8 cellular contexts compared by ENCODE assay signal in the genomic region with DNA sequence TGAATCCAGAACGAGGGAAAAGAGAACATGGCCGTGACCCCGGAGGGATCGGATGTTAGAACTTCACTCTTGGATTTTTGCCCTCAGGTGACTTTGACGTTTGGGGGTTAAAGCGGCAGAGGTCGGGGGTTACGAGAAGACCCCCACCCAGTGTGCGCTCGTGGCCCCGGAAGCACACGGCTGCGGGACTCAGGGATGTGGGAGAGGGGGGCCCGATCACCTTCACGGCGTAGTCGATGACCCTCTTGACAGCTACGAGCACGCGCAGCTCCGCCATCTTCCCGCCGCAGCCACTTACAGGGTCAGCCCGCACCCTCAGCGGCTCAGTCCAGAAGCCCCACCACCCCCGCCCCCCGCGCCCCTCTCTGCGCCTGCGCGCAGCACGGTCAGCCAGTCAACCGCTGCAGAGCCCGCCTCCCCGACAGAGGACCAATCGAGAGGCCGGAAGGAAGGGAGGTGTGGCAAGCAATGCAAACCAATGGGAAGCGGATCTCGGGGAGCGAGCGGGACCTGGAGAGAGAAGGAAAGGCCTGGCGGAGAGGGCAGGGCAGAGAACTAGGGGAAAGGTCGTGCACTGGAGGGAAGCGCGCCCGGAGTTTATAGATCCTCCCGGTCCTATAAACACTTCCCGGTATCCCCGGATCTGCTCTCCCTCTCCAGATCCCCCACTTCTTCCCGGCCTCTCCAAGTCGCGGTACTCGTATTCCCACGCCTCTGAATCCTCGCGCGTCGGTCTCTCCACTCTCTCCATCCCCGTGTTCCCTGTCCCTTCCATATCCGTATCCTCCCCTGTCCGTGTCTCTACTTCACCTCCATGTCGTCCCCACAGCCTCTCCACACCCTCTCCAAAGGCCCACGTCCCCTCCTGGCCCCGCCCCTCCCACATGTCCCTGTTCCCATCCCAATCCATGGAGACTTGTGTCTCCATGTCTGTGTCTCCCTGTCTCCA. TPM values are rescaled to one million over a fixed set of nuclear protein-coding genes. Genes with fewer than 3 reads are reported as not detected.
A peak's percentile ranks its signal among the peaks of the same experiment; 100 is the strongest.
DNase-seq lines count a peak whose midpoint lies in the region; ATAC-seq and TF ChIP-seq lines count a peak whose summit lies in the region.

A gene (minus strand): TSS at position 339 of the 949 bp plus-strand sequence. CDS start 62 bp downstream, at position 277.

- DNase-seq in DMS114 treated with DMSO at 0.1 percent for 48 hours (lab: John Stamatoyannopoulos, UW; ENCODE audit: unreplicated experiment), result peak; percentile 92
- peak; percentile 99 for DNase-seq in M059J (ENCODE audit: low read depth)
- peak; percentile 75 to 93 (median 88) for DNase-seq in T-cell
- DNase-seq in adipocyte (ENCODE audit: low read depth), result peak; percentile 99
- peak; percentile 99 for DNase-seq in cardiac muscle cell (ENCODE audit: low read depth in 1 of 2, low spot score in 1 of 2)
- peak; percentile 99 for DNase-seq in thyroid gland

- ATAC-seq in GM21786 (IDR thresholded peaks at IDR 0.05; ENCODE audit: unreplicated experiment), result peak; percentile 46
- peak; percentile 64 to 72 (median 66) for ATAC-seq in T-cell (replicated peaks in 1 of 4)

- H3K27me3 Mint-ChIP-seq in T-cell, result no peaks in the 10 kb centered on the region

- H3K79me2 ChIP-seq in parathyroid adenoma, result peaks cover 17% of the 10 kb centered on the region

- CTCF ChIA-PET in T-cell (lab: Charles Lee), result interaction anchor here in 1 of 2 donors (1.6 kb wide), 1 partner anchor 27 kb away, joined by 4 read pairs; no protein-coding TSS in a partner anchor

- H3K27ac ChIP-seq in cardiac muscle cell (peak within 1 kb of the TSS; percentile 90), parathyroid adenoma (peak within 1 kb of the TSS; percentile 98), thyroid gland (peak within 1 kb of the TSS; percentile 72 to 90 (median 88))

- H3K9me3 Mint-ChIP-seq in T-cell, result no peaks in the 10 kb centered on the region

- H3K4me1 ChIP-seq in adipocyte (ENCODE audit: control insufficient read depth, insufficient read depth, low read length) (peaks cover 32% of the 10 kb centered on the region), cardiac muscle cell (ENCODE audit: low read depth) (peaks cover 8% of the 10 kb centered on the region), parathyroid adenoma (peaks cover 10% of the 10 kb centered on the region), thyroid gland (peaks cover 14 to 24% of the 10 kb centered on the region in 2 donors)

- WGBS in thyroid gland, 2 donors, result 0 to 1% methylated on average over 37 to 44 of the region's 64 CpGs

- H3K36me3 ChIP-seq in adipocyte (ENCODE audit: control insufficient read depth, insufficient read depth, low read length, severe bottlenecking) (no peaks in the 10 kb centered on the region), cardiac muscle cell (no peaks in the 10 kb centered on the region), parathyroid adenoma (ENCODE audit: control insufficient read depth, insufficient read depth, low read length) (no peaks in the 10 kb centered on the region), thyroid gland (no peaks in the 10 kb centered on the region)

- no peaks in the 10 kb centered on the region for H3K9me3 ChIP-seq in adipocyte (ENCODE audit: control insufficient read depth, low read length)
- no peaks in the 10 kb centered on the region for H3K9me3 ChIP-seq in cardiac muscle cell (ENCODE audit: low read depth)
- H3K9me3 ChIP-seq in parathyroid adenoma (ENCODE audit: control insufficient read depth, low read length), result no peaks in the 10 kb centered on the region
- no peaks in the 10 kb centered on the region for H3K9me3 ChIP-seq in thyroid gland

- no peaks in the 10 kb centered on the region for H3K27me3 ChIP-seq in adipocyte (replicated peaks; ENCODE audit: control insufficient read depth, insufficient read depth, low read length)
- no peaks in the 10 kb centered on the region for H3K27me3 ChIP-seq in cardiac muscle cell
- no peaks in the 10 kb centered on the region for H3K27me3 ChIP-seq in parathyroid adenoma (ENCODE audit: control insufficient read depth, insufficient read depth, low read length)
- H3K27me3 ChIP-seq in thyroid gland, result no peaks in the 10 kb centered on the region

- peak in 1 of 2 donors; percentile 90 for TF ChIP-seq POLR2A in thyroid gland (IDR thresholded peaks at IDR 0.05)

- peaks cover 57 to 75% (median 68%) of the 10 kb centered on the region in 3 donors for H3K4me1 Mint-ChIP-seq in T-cell

- peak within 1 kb of the TSS; percentile 96 to 98 (median 96) for H3K4me3 Mint-ChIP-seq in T-cell

- H3K9ac ChIP-seq in adipocyte (ENCODE audit: low read length) (peak within 1 kb of the TSS; percentile 100), parathyroid adenoma (peak within 1 kb of the TSS; percentile 95)

- H2AFZ ChIP-seq in parathyroid adenoma, result peak within 1 kb of the TSS; percentile 100

- H3K36me3 Mint-ChIP-seq in T-cell, result no peaks in the 10 kb centered on the region

- POLR2A ChIA-PET in T-cell (lab: Charles Lee), result no interaction called here

- H3K4me3 ChIP-seq in adipocyte (ENCODE audit: low read length), result peak within 1 kb of the TSS; percentile 100
- peak within 1 kb of the TSS; percentile 57 for H3K4me3 ChIP-seq in cardiac muscle cell
- peak within 1 kb of the TSS; percentile 97 for H3K4me3 ChIP-seq in parathyroid adenoma (ENCODE audit: low read depth, low read length)
- peak within 1 kb of the TSS; percentile 23 to 87 (median 65) for H3K4me3 ChIP-seq in thyroid gland (replicated peaks in 1 of 3)

- no peak for TF ChIP-seq CTCF in cardiac muscle cell (IDR thresholded peaks at IDR 0.05; ENCODE audit: low read depth, low read length)
- no peak for TF ChIP-seq CTCF in parathyroid adenoma (IDR thresholded peaks at IDR 0.05)
- no peak for TF ChIP-seq CTCF in thyroid gland (IDR thresholded peaks at IDR 0.05)

- H3K4me2 ChIP-seq in parathyroid adenoma (ENCODE audit: low read length), result peak within 1 kb of the TSS; percentile 100

- intact Hi-C loops in thyroid gland (cut with DNase I), result no loop called here

- peak within 1 kb of the TSS; percentile 93 to 97 for H3K27ac Mint-ChIP-seq in T-cell

RNA-seq across cellular contexts. Expression of the gene that starts here (rescaled TPM):
- 97.7 and 134 TPM in 2 replicates for total RNA-seq in M059J (2014; rRNA removed; shearing (Covaris generic))
- total RNA-seq in T-cell, result 10 to 100 TPM; 37.8 to 67.8 (median 61.1) TPM
- total RNA-seq in cardiac muscle cell, result 203 and 276 TPM in 2 replicates
- 343 and 433 TPM in 2 replicates for polyA plus RNA-seq in cardiac muscle cell
- 100 to 1,000 TPM in 2 of 4 donors, 10 to 100 TPM in 2; 73.1 to 177 (median 129) TPM for total RNA-seq in thyroid gland

Comparison
In these comparisons a context has a peak if more than half of its experiments do, and no peak if none do; other contexts are left out.
1. Peak in every context shown above with its lines: DNase-seq, ATAC-seq, H3K4me3 ChIP-seq and H3K27ac ChIP-seq.